2 cellular contexts compared by ENCODE assay signal in the genomic region with DNA sequence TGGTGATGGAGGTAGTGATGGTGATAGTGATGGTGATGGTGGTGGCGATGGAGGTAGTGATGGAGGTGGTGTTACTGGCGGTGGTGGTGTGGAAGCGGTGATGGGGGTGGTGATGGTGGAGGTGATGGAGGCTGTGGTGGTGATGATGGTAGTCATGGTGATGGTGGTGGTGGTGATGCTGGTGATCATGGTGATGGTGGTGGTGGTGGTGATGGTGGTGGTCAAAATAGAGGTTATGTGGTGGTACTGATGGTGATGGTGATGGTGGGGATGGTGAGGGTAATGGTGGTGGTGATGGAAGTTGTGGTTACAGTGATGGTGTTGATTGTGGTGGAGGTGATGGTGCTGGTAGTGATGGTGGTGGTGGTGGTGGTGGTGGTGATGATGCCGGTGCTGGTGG.
TF ChIP-seq lines count a peak whose summit lies in the region.

No MANE protein-coding gene starts in this region.

TF ChIP-seq in K562, 482 proteins besides CTCF, POLR2A, EP300 and RAD21 (continued from another document):
- TF ChIP-seq RFX1 (IDR thresholded peaks at IDR 0.05): peak; percentile 39; the same call in 1 of the 2 replicates

TF ChIP-seq in SK-N-SH, 30 proteins besides CTCF, POLR2A, EP300 and RAD21 (continued from another document):
- TF ChIP-seq, protein P1, sequence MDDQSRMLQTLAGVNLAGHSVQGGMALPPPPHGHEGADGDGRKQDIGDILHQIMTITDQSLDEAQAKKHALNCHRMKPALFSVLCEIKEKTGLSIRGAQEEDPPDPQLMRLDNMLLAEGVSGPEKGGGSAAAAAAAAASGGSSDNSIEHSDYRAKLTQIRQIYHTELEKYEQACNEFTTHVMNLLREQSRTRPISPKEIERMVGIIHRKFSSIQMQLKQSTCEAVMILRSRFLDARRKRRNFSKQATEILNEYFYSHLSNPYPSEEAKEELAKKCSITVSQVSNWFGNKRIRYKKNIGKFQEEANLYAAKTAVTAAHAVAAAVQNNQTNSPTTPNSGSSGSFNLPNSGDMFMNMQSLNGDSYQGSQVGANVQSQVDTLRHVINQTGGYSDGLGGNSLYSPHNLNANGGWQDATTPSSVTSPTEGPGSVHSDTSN (IDR thresholded peaks at IDR 0.05): no peak
- TF ChIP-seq ELF1 (IDR thresholded peaks at IDR 0.05) (no peak), CHD2 (IDR thresholded peaks at IDR 0.05; ENCODE audit: low read length, partially characterized antibody) (no peak), FOXM1 (IDR thresholded peaks at IDR 0.05; ENCODE audit: low read depth) (no peak), NFIC (IDR thresholded peaks at IDR 0.05; ENCODE audit: borderline replicate concordance) (no peak), RXRA (IDR thresholded peaks at IDR 0.05; ENCODE audit: borderline replicate concordance, low read depth) (no peak)
